8 cellular contexts compared by ENCODE assay signal in genomic region chr13:102846261-102847015, GRCh38. TPM values are rescaled to one million over a fixed set of nuclear protein-coding genes. Genes with fewer than 3 reads are reported as not detected.
DNase-seq lines count a peak whose midpoint lies in the region; ATAC-seq and TF ChIP-seq lines count a peak whose summit lies in the region.

No MANE protein-coding gene starts in this region.

- no peaks in the 10 kb centered on the region for H3K27me3 ChIP-seq in colonic mucosa
- H3K27me3 ChIP-seq in liver (ENCODE audit: control insufficient read depth in 4 of 4, insufficient read depth in 4 of 4, low read length in 3 of 4) = no peaks in the 10 kb centered on the region

- TF ChIP-seq RAD21 in liver (IDR thresholded peaks at IDR 0.05) = peak in 1 of 2 donors; percentile 28

- DNase-seq in NCI-H1105 treated with DMSO at 0.1 percent for 48 hours (lab: John Stamatoyannopoulos, UW) (peak; percentile 47), NCI-H1105 (lab: John Stamatoyannopoulos, UW) (no peak), NCI-H1092 treated with DMSO at 0.1 percent for 48 hours (lab: John Stamatoyannopoulos, UW) (peak; percentile 43), colonic mucosa (peak; percentile 57)
- peak in 2 of 3 experiments; percentile 13 to 39 for DNase-seq in stimulated activated CD4-positive, alpha-beta T cell treated with anti-CD3 and anti-CD28 coated beads, TNF-alpha, amount 100 ng/mL, for 24 hours (ENCODE audit: low read depth in 3 of 3)

- no peak for TF ChIP-seq CTCF in WI38 (IDR thresholded peaks at IDR 0.05; ENCODE audit: low read depth, low read length)
- TF ChIP-seq CTCF in colonic mucosa (IDR thresholded peaks at IDR 0.05) = no peak
- no peak for TF ChIP-seq CTCF in liver (IDR thresholded peaks at IDR 0.05; ENCODE audit: low read depth, low read length, missing input control)

- no peaks in the 10 kb centered on the region for H3K36me3 ChIP-seq in colonic mucosa
- H3K36me3 ChIP-seq in liver (ENCODE audit: control insufficient read depth in 4 of 4, insufficient read depth in 3 of 4, low read depth in 1 of 4, low read length in 3 of 4) = no peaks in the 10 kb centered on the region

- H3K27ac ChIP-seq in colonic mucosa (peak overlapping the region; percentile 99), liver (ENCODE audit: low read depth in 1 of 2, low read length in 2 of 2) (peak overlapping the region; percentile 91 to 96)

- ATAC-seq in HG02759 (IDR thresholded peaks at IDR 0.05; ENCODE audit: unreplicated experiment) = peak; percentile 27

- H3K9me3 ChIP-seq in colonic mucosa = no peaks in the 10 kb centered on the region
- H3K9me3 ChIP-seq in liver (ENCODE audit: control insufficient read depth in 4 of 4, low read length in 3 of 4) = no peaks in the 10 kb centered on the region

- WGBS in liver = under 1% methylated on average over 31 of the region's 31 CpGs

- intact Hi-C loops in colonic mucosa (cut with DNase I) = loop anchor here (5.0 to 10.0 kb wide), 4 partner anchors 49 to 264 kb away; partner anchors contain the start of genes BIVM, POGLUT2, TEX30 and TPP2

- H3K4me3 ChIP-seq in WI38 (ENCODE audit: low read depth, low read length) (peak overlapping the region; percentile 91), colonic mucosa (peak overlapping the region; percentile 91), liver (ENCODE audit: low read depth in 1 of 3, low read length in 3 of 3) (peak overlapping the region; percentile 73 to 95 (median 93))

- H3K4me1 ChIP-seq in colonic mucosa (peaks cover 6% of the 10 kb centered on the region), liver (ENCODE audit: control insufficient read depth in 4 of 4, insufficient read depth in 4 of 4, low read length in 3 of 4) (peaks cover 3 to 35% (median 28%) of the 10 kb centered on the region in 4 donors)

- H3K9ac ChIP-seq in colonic mucosa (ENCODE audit: low read depth in 2 of 2, low read length in 2 of 2) = peak overlapping the region; percentile 96 to 99
- H3K9ac ChIP-seq in liver (ENCODE audit: low read depth in 1 of 2, low read length in 2 of 2) = peak overlapping the region; percentile 79 to 94

TF ChIP-seq in liver, 16 proteins besides CTCF, POLR2A, EP300 and RAD21:
- TF ChIP-seq TAF1 (conservative IDR thresholded peaks at IDR 0.05) (no peak), EGR1 (IDR thresholded peaks at IDR 0.05; ENCODE audit: low read depth in 2 of 2) (no peak), MAX (IDR thresholded peaks at IDR 0.05) (no peak), HNF4G (IDR thresholded peaks at IDR 0.05) (no peak), ATF3 (IDR thresholded peaks at IDR 0.05) (no peak), REST (IDR thresholded peaks at IDR 0.05) (no peak), FOXA2 (IDR thresholded peaks at IDR 0.05) (no peak), SP1 (IDR thresholded peaks at IDR 0.05) (no peak)

RNA-seq across cellular contexts. Expression of gene ERCC5, which starts 0.6 kb away (rescaled TPM):
- total RNA-seq in colonic mucosa (10 to 100 TPM; 64.7 to 79.1 TPM), liver (10 to 100 TPM; 30.8 to 44.8 TPM)
- polyA plus RNA-seq in liver = 10 to 100 TPM; 17.7 to 18.6 TPM

RNA-seq across cellular contexts. Expression of gene BIVM, which starts 47.5 kb away (rescaled TPM):
- total RNA-seq in colonic mucosa (10 to 100 TPM; 11.8 to 15.5 TPM), liver (10 to 100 TPM; 13.6 to 17.8 TPM)
- 1 to 10 TPM; 7.4 to 9.0 TPM for polyA plus RNA-seq in liver

RNA-seq across cellular contexts. Expression of gene POGLUT2, which starts 47.7 kb away (rescaled TPM):
- 1 to 10 TPM; 1.3 to 2.8 TPM for total RNA-seq in colonic mucosa
- 1 to 10 TPM; 7.3 to 7.5 TPM for total RNA-seq in liver
- polyA plus RNA-seq in liver = 1 to 10 TPM; 4.0 to 4.7 TPM
